27 cellular contexts compared by ENCODE assay signal in genomic region chr9:135816179-135816970, GRCh38.
A peak's percentile ranks its signal among the peaks of the same experiment; 100 is the strongest.
DNase-seq lines count a peak whose midpoint lies in the region; ATAC-seq and TF ChIP-seq lines count a peak whose summit lies in the region.
"Had no signal": no experiment of that assay in that cellular context is flagged by ENCODE, and none has a peak within 500 bp of the region (broad histone marks: within the 10 kb centered on the region; RNA-seq: fewer than 3 reads in every experiment).

No MANE protein-coding gene starts in this region.

- H3K4me3 Mint-ChIP-seq in activated naive CD4-positive, alpha-beta T cell treated with anti-CD3 and anti-CD28 coated beads, Interleukin-2, amount 10 ng/mL, durations not matched to agents 7 days and 5 days = no peak overlapping the region
- no peak overlapping the region for H3K4me3 Mint-ChIP-seq in activated CD8-positive, alpha-beta T cell treated with anti-CD3 and anti-CD28 coated beads for 36 hours
- no peak overlapping the region for H3K4me3 Mint-ChIP-seq in CD8-positive, alpha-beta memory T cell
- H3K4me3 Mint-ChIP-seq: B cell, brain, IgD-negative memory B cell had no signal

- CTCF ChIA-PET in activated naive CD4-positive, alpha-beta T cell treated with anti-CD3 and anti-CD28 coated beads, Interleukin-2, amount 10 ng/mL, durations not matched to agents 7 days and 5 days (lab: Charles Lee) = no interaction called here
- CTCF ChIA-PET in activated CD8-positive, alpha-beta T cell treated with anti-CD3 and anti-CD28 coated beads for 36 hours (lab: Charles Lee) = no interaction called here
- CTCF ChIA-PET in CD8-positive, alpha-beta memory T cell (lab: Charles Lee) = no interaction called here

- no peaks in the 10 kb centered on the region for H3K4me1 Mint-ChIP-seq in activated naive CD4-positive, alpha-beta T cell treated with anti-CD3 and anti-CD28 coated beads, Interleukin-2, amount 10 ng/mL, durations not matched to agents 7 days and 5 days
- H3K4me1 Mint-ChIP-seq in activated CD8-positive, alpha-beta T cell treated with anti-CD3 and anti-CD28 coated beads for 36 hours (ENCODE audit: low read depth) = peaks cover 6% of the 10 kb centered on the region
- H3K4me1 Mint-ChIP-seq in CD8-positive, alpha-beta memory T cell = peaks cover 3 to 5% (median 3%) of the 10 kb centered on the region in 3 donors
- H3K4me1 Mint-ChIP-seq: B cell, IgD-negative memory B cell had no signal

- no peaks in the 10 kb centered on the region for H3K4me1 ChIP-seq in spleen
- H3K4me1 ChIP-seq in CD8-positive, alpha-beta memory T cell (ENCODE audit: insufficient read depth, low read length) = no peaks in the 10 kb centered on the region
- H3K4me1 ChIP-seq: adrenal gland, psoas muscle, tibial nerve had no signal

- peaks cover 16% of the 10 kb centered on the region for H3K36me3 Mint-ChIP-seq in activated naive CD4-positive, alpha-beta T cell treated with anti-CD3 and anti-CD28 coated beads, Interleukin-2, amount 10 ng/mL, durations not matched to agents 7 days and 5 days
- H3K36me3 Mint-ChIP-seq in activated naive CD4-positive, alpha-beta T cell treated with anti-CD3 and anti-CD28 coated beads, Interleukin-2, amount 50 U/mL, for 72 hours = peaks cover 0 to 6% of the 10 kb centered on the region in 2 donors
- peaks cover 32% of the 10 kb centered on the region for H3K36me3 Mint-ChIP-seq in activated CD8-positive, alpha-beta T cell treated with anti-CD3 and anti-CD28 coated beads for 36 hours (ENCODE audit: low read depth)
- H3K36me3 Mint-ChIP-seq in CD8-positive, alpha-beta memory T cell = peaks cover 11 to 93% (median 30%) of the 10 kb centered on the region in 3 donors

- no peaks in the 10 kb centered on the region for H3K27me3 ChIP-seq in spleen (replicated peaks in 1 of 7)
- no peaks in the 10 kb centered on the region for H3K27me3 ChIP-seq in CD8-positive, alpha-beta memory T cell (ENCODE audit: insufficient read depth, low read length, poor library complexity, severe bottlenecking)
- H3K27me3 ChIP-seq: adrenal gland, tibial nerve had no signal

- POLR2A ChIA-PET in activated CD8-positive, alpha-beta T cell treated with anti-CD3 and anti-CD28 coated beads for 36 hours (lab: Charles Lee) = no interaction called here
- POLR2A ChIA-PET in CD8-positive, alpha-beta memory T cell (lab: Charles Lee) = no interaction called here

- intact Hi-C loops in activated CD8-positive, alpha-beta T cell treated with anti-CD3 and anti-CD28 coated beads for 36 hours (cut with micrococcal nuclease) = no loop called here
- intact Hi-C loops in spleen (cut with DNase I; ENCODE audit: low total_unique reads) = no loop called here

- TF ChIP-seq POLR2A in spleen (IDR thresholded peaks at IDR 0.05) = no peak

- WGBS in spleen, 5 donors = 91 to 95% (median 94%) methylated on average over 20 of the region's 20 CpGs

- DNase-seq in activated naive CD4-positive, alpha-beta T cell treated with anti-CD3 and anti-CD28 coated beads, Interleukin-2, amount 10 ng/mL, durations not matched to agents 7 days and 5 days = no peak
- no peak for DNase-seq in activated naive CD4-positive, alpha-beta T cell treated with anti-CD3 and anti-CD28 coated beads, Interleukin-2, amount 50 U/mL, for 72 hours (ENCODE audit: low spot score in 2 of 2)
- no peak for DNase-seq in activated CD8-positive, alpha-beta T cell treated with anti-CD3 and anti-CD28 coated beads for 36 hours
- DNase-seq in mesenteric fat pad (ENCODE audit: low spot score) (peak; percentile 82), spleen (peak; percentile 50), putamen (ENCODE audit: low spot score) (no peak)
- no peak for DNase-seq in CD8-positive, alpha-beta memory T cell
- DNase-seq: activated CD4-positive, alpha-beta T cell treated with anti-CD3 and anti-CD28 coated beads, Interleukin-2, amount 50 U/mL, for 4 hours; activated gamma-delta T cell; activated T-cell treated with anti-CD3 and anti-CD28 coated beads for 4 hours; adrenal gland; mucosa of descending colon; NCI-H1048; NCI-H1694 treated with DMSO at 0.1 percent for 48 hours; NCI-H2171 treated with DMSO at 0.1 percent for 48 hours; psoas muscle; SW 1271; T-helper 9 cell had no signal

- peaks cover 10 to 100% (median 94%) of the 10 kb centered on the region in 6 donors for H3K36me3 ChIP-seq in spleen
- peaks cover 28% of the 10 kb centered on the region for H3K36me3 ChIP-seq in CD8-positive, alpha-beta memory T cell (ENCODE audit: insufficient read depth, low read length)

- no peaks in the 10 kb centered on the region for H3K9me3 ChIP-seq in spleen
- no peaks in the 10 kb centered on the region for H3K9me3 ChIP-seq in CD8-positive, alpha-beta memory T cell (ENCODE audit: low read length)
- H3K9me3 ChIP-seq: adrenal gland, mucosa of descending colon, psoas muscle, tibial nerve had no signal

- no peak for TF ChIP-seq CTCF in activated CD8-positive, alpha-beta T cell treated with anti-CD3 and anti-CD28 coated beads for 36 hours (IDR thresholded peaks at IDR 0.05)
- TF ChIP-seq CTCF in spleen (IDR thresholded peaks at IDR 0.05 in 8 of 11, conservative IDR thresholded peaks at IDR 0.05 in 3 of 11) = no peak

- H3K4me3 ChIP-seq in spleen = no peak overlapping the region
- no peak overlapping the region for H3K4me3 ChIP-seq in CD8-positive, alpha-beta memory T cell (ENCODE audit: low read length)
- H3K4me3 ChIP-seq: adrenal gland, lung, mucosa of descending colon, psoas muscle, skin epidermis, tibial nerve had no signal

- no peak overlapping the region for H3K27ac ChIP-seq in spleen
- no peak overlapping the region for H3K27ac ChIP-seq in CD8-positive, alpha-beta memory T cell (ENCODE audit: low read depth, low read length)
- H3K27ac ChIP-seq: adrenal gland, epithelial cell of prostate, psoas muscle, skin epidermis, tibial nerve had no signal

- H3K27ac Mint-ChIP-seq in activated naive CD4-positive, alpha-beta T cell treated with anti-CD3 and anti-CD28 coated beads, Interleukin-2, amount 10 ng/mL, durations not matched to agents 7 days and 5 days = peak overlapping the region; percentile 62
- peak overlapping the region in 1 of 2 donors; percentile 12 for H3K27ac Mint-ChIP-seq in activated naive CD4-positive, alpha-beta T cell treated with anti-CD3 and anti-CD28 coated beads, Interleukin-2, amount 50 U/mL, for 72 hours
- peak overlapping the region; percentile 1 for H3K27ac Mint-ChIP-seq in activated CD8-positive, alpha-beta T cell treated with anti-CD3 and anti-CD28 coated beads for 36 hours
- H3K27ac Mint-ChIP-seq in CD8-positive, alpha-beta memory T cell = peak overlapping the region in 3 of 8 donors; percentile 42 to 79 (median 58)
- H3K27ac Mint-ChIP-seq: B cell, IgD-negative memory B cell had no signal

- no peaks in the 10 kb centered on the region for H3K27me3 Mint-ChIP-seq in activated naive CD4-positive, alpha-beta T cell treated with anti-CD3 and anti-CD28 coated beads, Interleukin-2, amount 10 ng/mL, durations not matched to agents 7 days and 5 days
- H3K27me3 Mint-ChIP-seq in activated CD8-positive, alpha-beta T cell treated with anti-CD3 and anti-CD28 coated beads for 36 hours = no peaks in the 10 kb centered on the region
- H3K27me3 Mint-ChIP-seq in CD8-positive, alpha-beta memory T cell = no peaks in the 10 kb centered on the region
- H3K27me3 Mint-ChIP-seq: B cell, brain, IgD-negative memory B cell had no signal

- no peak for ATAC-seq in activated naive CD4-positive, alpha-beta T cell treated with anti-CD3 and anti-CD28 coated beads, Interleukin-2, amount 50 U/mL, for 72 hours
- ATAC-seq in activated CD8-positive, alpha-beta T cell treated with anti-CD3 and anti-CD28 coated beads for 36 hours = no peak
- no peak for ATAC-seq in GM21528 (IDR thresholded peaks at IDR 0.05; ENCODE audit: low FRiP score, unreplicated experiment)
- ATAC-seq: mucosa of descending colon, Panc1, psoas muscle had no signal

- no peaks in the 10 kb centered on the region for H3K9me3 Mint-ChIP-seq in activated naive CD4-positive, alpha-beta T cell treated with anti-CD3 and anti-CD28 coated beads, Interleukin-2, amount 10 ng/mL, durations not matched to agents 7 days and 5 days
- no peaks in the 10 kb centered on the region for H3K9me3 Mint-ChIP-seq in activated naive CD4-positive, alpha-beta T cell treated with anti-CD3 and anti-CD28 coated beads, Interleukin-2, amount 50 U/mL, for 72 hours
- H3K9me3 Mint-ChIP-seq in activated CD8-positive, alpha-beta T cell treated with anti-CD3 and anti-CD28 coated beads for 36 hours = no peaks in the 10 kb centered on the region
- H3K9me3 Mint-ChIP-seq in CD8-positive, alpha-beta memory T cell = no peaks in the 10 kb centered on the region
- H3K9me3 Mint-ChIP-seq: IgD-negative memory B cell had no signal

Comparison
In these comparisons a context has a peak if more than half of its experiments do, and no peak if none do; other contexts are left out.
1. DNase-seq: peak in mesenteric fat pad (single experiment) and spleen (single experiment); none in activated naive CD4-positive, alpha-beta T cell treated with anti-CD3 and anti-CD28 coated beads, Interleukin-2, amount 10 ng/mL, durations not matched to agents 7 days and 5 days (single experiment), activated naive CD4-positive, alpha-beta T cell treated with anti-CD3 and anti-CD28 coated beads, Interleukin-2, amount 50 U/mL, for 72 hours (0 of 2), activated CD8-positive, alpha-beta T cell treated with anti-CD3 and anti-CD28 coated beads for 36 hours (single experiment), putamen (single experiment) and CD8-positive, alpha-beta memory T cell (0 of 5).